In genomic region chr16:57540906-57541753, GRCh38 we compare ENCODE assay signal across 17 cellular contexts. TPM values are rescaled to one million over a fixed set of nuclear protein-coding genes. Genes with fewer than 3 reads are reported as not detected.
DNase-seq lines count a peak whose midpoint lies in the region; ATAC-seq, FAIRE-seq and TF ChIP-seq lines count a peak whose summit lies in the region.
"Had no signal": no experiment of that assay in that cellular context is flagged by ENCODE, and none has a peak within 500 bp of the region (broad histone marks: within the 10 kb centered on the region; RNA-seq: fewer than 3 reads in every experiment).

No MANE protein-coding gene starts in this region.

- H3K79me2 ChIP-seq in H1 (ENCODE audit: control insufficient read depth in 1 of 2, insufficient read depth in 2 of 2, low read length in 2 of 2): no peaks in the 10 kb centered on the region

- H2AK5ac ChIP-seq in H1 (ENCODE audit: low read depth, low read length): no peak overlapping the region

- H3K4me3 Mint-ChIP-seq in activated CD8-positive, alpha-beta T cell treated with anti-CD3 and anti-CD28 coated beads, Interleukin-2, amount 10 ng/mL, durations not matched to agents 7 days and 5 days: no peak overlapping the region
- H3K4me3 Mint-ChIP-seq in activated CD8-positive, alpha-beta T cell treated with anti-CD3 and anti-CD28 coated beads for 36 hours: no peak overlapping the region

- 0 out of 2 replicates have a peak overlapping the region, but pooled peaks have one; percentile 46 for H2BK15ac ChIP-seq in H1 (ENCODE audit: low read length)

- H2BK20ac ChIP-seq in H1 (ENCODE audit: low read length): no peak overlapping the region

- H2BK5ac ChIP-seq in H1 (ENCODE audit: low read depth, low read length): no peak overlapping the region

- H3K18ac ChIP-seq in H1 (ENCODE audit: extremely low read depth, low read length): no peak overlapping the region

- ATAC-seq in activated CD8-positive, alpha-beta T cell treated with anti-CD3 and anti-CD28 coated beads, Interleukin-2, amount 10 ng/mL, durations not matched to agents 7 days and 5 days: no peak
- ATAC-seq in activated CD8-positive, alpha-beta T cell treated with anti-CD3 and anti-CD28 coated beads for 36 hours: no peak
- ATAC-seq in sciatic nerve: no peak
- ATAC-seq in HG02610 (IDR thresholded peaks at IDR 0.05; ENCODE audit: unreplicated experiment): no peak
- no peak for ATAC-seq in GM21367 (IDR thresholded peaks at IDR 0.05; ENCODE audit: unreplicated experiment)

- H3K27ac ChIP-seq in H1 (ENCODE audit: low read depth, low read length): no peak overlapping the region
- H3K27ac ChIP-seq: dorsolateral prefrontal cortex had no signal

- H2BK12ac ChIP-seq in H1 (ENCODE audit: low read depth, low read length): no peak overlapping the region

- POLR2A ChIA-PET in activated CD8-positive, alpha-beta T cell treated with anti-CD3 and anti-CD28 coated beads, Interleukin-2, amount 10 ng/mL, durations not matched to agents 7 days and 5 days (lab: Charles Lee): interaction anchor here (1.8 kb wide), 1 partner anchor 10 kb away, joined by 12 read pairs; no protein-coding TSS in a partner anchor
- POLR2A ChIA-PET in activated CD8-positive, alpha-beta T cell treated with anti-CD3 and anti-CD28 coated beads for 36 hours (lab: Charles Lee): interaction anchor here (1.1 kb wide), 2 partner anchors 10 to 241 kb away, joined by 3 read pairs; no protein-coding TSS in a partner anchor
- POLR2A ChIA-PET in HEK293T (lab: Yijun Ruan, JAX) (interaction anchor here (1.0 kb wide), 1 partner anchor 35 kb away, joined by 4 read pairs; no protein-coding TSS in a partner anchor), H1 (lab: Charles Lee; ENCODE audit: partially characterized antibody) (interaction anchor here (0.9 to 1.2 kb wide), 3 partner anchors 12 to 66 kb away, joined by 3 to 4 read pairs (median 3); no protein-coding TSS in a partner anchor)

- H3K23me2 ChIP-seq in H1 (ENCODE audit: low read depth, low read length): peaks cover 4% of the 10 kb centered on the region; the same call in 1 of the 2 replicates

- H3K4me1 Mint-ChIP-seq in activated CD8-positive, alpha-beta T cell treated with anti-CD3 and anti-CD28 coated beads, Interleukin-2, amount 10 ng/mL, durations not matched to agents 7 days and 5 days (ENCODE audit: low read depth): peaks cover 78% of the 10 kb centered on the region
- peaks cover 70% of the 10 kb centered on the region for H3K4me1 Mint-ChIP-seq in activated CD8-positive, alpha-beta T cell treated with anti-CD3 and anti-CD28 coated beads for 36 hours (ENCODE audit: low read depth)

- CTCF ChIA-PET in activated CD8-positive, alpha-beta T cell treated with anti-CD3 and anti-CD28 coated beads, Interleukin-2, amount 10 ng/mL, durations not matched to agents 7 days and 5 days (lab: Charles Lee): interaction anchor here (1.6 to 4.7 kb wide), 5 partner anchors 21 to 78 kb away, joined by 7 to 31 read pairs (median 9); partner anchors contain the start of genes DOK4 and POLR2C
- CTCF ChIA-PET in activated CD8-positive, alpha-beta T cell treated with anti-CD3 and anti-CD28 coated beads for 36 hours (lab: Charles Lee): interaction anchor here (0.6 to 2.7 kb wide), 5 partner anchors 21 to 66 kb away, joined by 3 to 22 read pairs (median 6); no protein-coding TSS in a partner anchor
- CTCF ChIA-PET in HEK293T (lab: Yijun Ruan, JAX) (no interaction called here), H1 (lab: Charles Lee; ENCODE audit: partially characterized antibody) (interaction anchor here (0.8 to 2.5 kb wide), 4 partner anchors 10 to 109 kb away, joined by 3 to 13 read pairs (median 5); no protein-coding TSS in a partner anchor)

- no peak for TF ChIP-seq RAD21 in H1 (IDR thresholded peaks at IDR 0.05 in 1 of 2, conservative IDR thresholded peaks at IDR 0.05 in 1 of 2; ENCODE audit: low read depth in 2 of 2, low read length in 2 of 2)

- H3K79me1 ChIP-seq in H1 (ENCODE audit: low read depth, low read length): no peaks in the 10 kb centered on the region; the same call in none of the 2 replicates

- no peaks in the 10 kb centered on the region for H3K36me3 ChIP-seq in H1 (ENCODE audit: control insufficient read depth in 2 of 4, insufficient read depth in 4 of 4, low read length in 3 of 4)

- H3K27me3 Mint-ChIP-seq in activated CD8-positive, alpha-beta T cell treated with anti-CD3 and anti-CD28 coated beads, Interleukin-2, amount 10 ng/mL, durations not matched to agents 7 days and 5 days (ENCODE audit: low read depth): no peaks in the 10 kb centered on the region
- H3K27me3 Mint-ChIP-seq in activated CD8-positive, alpha-beta T cell treated with anti-CD3 and anti-CD28 coated beads for 36 hours: no peaks in the 10 kb centered on the region

- no peak overlapping the region for H3K56ac ChIP-seq in H1 (replicated peaks; ENCODE audit: insufficient read length, low read depth, low read length)

- DNase-seq in activated CD8-positive, alpha-beta T cell treated with anti-CD3 and anti-CD28 coated beads, Interleukin-2, amount 10 ng/mL, durations not matched to agents 7 days and 5 days: peak; percentile 19
- no peak for DNase-seq in activated CD8-positive, alpha-beta T cell treated with anti-CD3 and anti-CD28 coated beads for 36 hours
- peak; percentile 3 for DNase-seq in HEK293T (ENCODE audit: extremely low spot score)
- peak in 1 of 2 experiments; percentile 39 for DNase-seq in H1 (ENCODE audit: low read depth in 1 of 2, low spot score in 2 of 2)
- DNase-seq in sciatic nerve (ENCODE audit: low spot score): peak; percentile 55
- DNase-seq in NCI-H1417 (lab: John Stamatoyannopoulos, UW): no peak
- DNase-seq: amniotic stem cell, DND-41, foreskin melanocyte, KG1, kidney glomerular epithelial cell, NCI-H2081, small intestine had no signal

- no peak overlapping the region for H4K5ac ChIP-seq in H1 (ENCODE audit: insufficient read length, low read depth, low read length)

- H3K23ac ChIP-seq in H1 (ENCODE audit: insufficient read length): no peak overlapping the region

- WGBS in H1 (ENCODE audit: extremely low coverage in 1 of 2, insufficient coverage in 1 of 2, insufficient read length in 1 of 2, insufficient replicate concordance in 2 of 2, low coverage in 1 of 2, low lambda C conversion rate in 2 of 2, missing lambda C conversion rate in 1 of 2), 2 experiments: 91% methylated on average over 12 of the region's 12 CpGs; no CpG with 5 or more reads in 1 of the 2 experiments

- TF ChIP-seq CTCF in activated CD8-positive, alpha-beta T cell treated with anti-CD3 and anti-CD28 coated beads for 36 hours (IDR thresholded peaks at IDR 0.05): no peak
- TF ChIP-seq CTCF in H1 (IDR thresholded peaks at IDR 0.05; ENCODE audit: control extremely low read depth in 1 of 3, insufficient read depth in 1 of 3, low read depth in 1 of 3, low read length in 3 of 3): no peak

- no peak overlapping the region for H3K4me2 ChIP-seq in H1 (ENCODE audit: insufficient read depth in 1 of 2, low read depth in 2 of 2, low read length in 2 of 2)

- no peak overlapping the region for H3K4ac ChIP-seq in H1 (replicated peaks; ENCODE audit: insufficient read length, low read depth, low read length)

- H3K14ac ChIP-seq in H1 (ENCODE audit: insufficient read length): no peak overlapping the region

- no peak overlapping the region for H3K4me3 ChIP-seq in H1 (ENCODE audit: extremely low read depth in 1 of 4, insufficient read depth in 2 of 4, low read depth in 3 of 4, low read length in 4 of 4)
- H3K4me3 ChIP-seq: dorsolateral prefrontal cortex had no signal

- no peak for FAIRE-seq in H1 (lab: Jason Lieb, UNC)
- FAIRE-seq: small intestine had no signal

- H3K9me3 Mint-ChIP-seq in activated CD8-positive, alpha-beta T cell treated with anti-CD3 and anti-CD28 coated beads, Interleukin-2, amount 10 ng/mL, durations not matched to agents 7 days and 5 days (ENCODE audit: insufficient read depth): no peaks in the 10 kb centered on the region
- H3K9me3 Mint-ChIP-seq in activated CD8-positive, alpha-beta T cell treated with anti-CD3 and anti-CD28 coated beads for 36 hours: no peaks in the 10 kb centered on the region
- H3K9me3 Mint-ChIP-seq: neural crest cell had no signal

- H4K91ac ChIP-seq in H1 (replicated peaks; ENCODE audit: insufficient read length, low read length): no peak overlapping the region

- H4K20me1 ChIP-seq in H1 (replicated peaks in 1 of 2; ENCODE audit: control insufficient read depth in 1 of 2, insufficient read depth in 2 of 2, low read length in 2 of 2): peaks cover 0 to 5% of the 10 kb centered on the region in 2 experiments

- peaks cover 5 to 17% (median 6%) of the 10 kb centered on the region in 4 experiments for H3K4me1 ChIP-seq in H1 (replicated peaks in 1 of 4; ENCODE audit: control insufficient read depth in 3 of 4, insufficient read depth in 4 of 4, low read length in 3 of 4)

- peaks cover 0 to 5% (median 2%) of the 10 kb centered on the region in 4 experiments; a peak in 3 of 7 replicates for H3K27me3 ChIP-seq in H1 (replicated peaks in 1 of 4; ENCODE audit: control insufficient read depth in 3 of 4, extremely low read depth in 1 of 4, insufficient read depth in 3 of 4, low read length in 3 of 4)
- H3K27me3 ChIP-seq: dorsolateral prefrontal cortex had no signal

- H2AFZ ChIP-seq in H1 (ENCODE audit: low read length): no peak overlapping the region

- peaks cover 7% of the 10 kb centered on the region for H3K36me3 Mint-ChIP-seq in activated CD8-positive, alpha-beta T cell treated with anti-CD3 and anti-CD28 coated beads, Interleukin-2, amount 10 ng/mL, durations not matched to agents 7 days and 5 days (ENCODE audit: low read depth)
- H3K36me3 Mint-ChIP-seq in activated CD8-positive, alpha-beta T cell treated with anti-CD3 and anti-CD28 coated beads for 36 hours (ENCODE audit: low read depth): no peaks in the 10 kb centered on the region

- H2BK120ac ChIP-seq in H1 (replicated peaks; ENCODE audit: low read depth, low read length): no peak overlapping the region

- no peak for TF ChIP-seq EP300 in H1 (IDR thresholded peaks at IDR 0.05; ENCODE audit: borderline replicate concordance in 1 of 2, low read depth in 2 of 2, low read length in 2 of 2)

- no peaks in the 10 kb centered on the region for H3K9me3 ChIP-seq in H1 (ENCODE audit: insufficient read depth in 2 of 2, low read depth in 1 of 2, low read length in 1 of 2)

- H3K27ac Mint-ChIP-seq in activated CD8-positive, alpha-beta T cell treated with anti-CD3 and anti-CD28 coated beads, Interleukin-2, amount 10 ng/mL, durations not matched to agents 7 days and 5 days: peak overlapping the region; percentile 84
- no peak overlapping the region for H3K27ac Mint-ChIP-seq in activated CD8-positive, alpha-beta T cell treated with anti-CD3 and anti-CD28 coated beads for 36 hours

- H4K8ac ChIP-seq in H1 (ENCODE audit: extremely low read depth, insufficient read depth, low read length): peak overlapping the region; percentile 28

- no peak for TF ChIP-seq POLR2A in H1 (IDR thresholded peaks at IDR 0.05; ENCODE audit: control extremely low read depth in 1 of 2, low read depth in 2 of 2, low read length in 2 of 2)

- H3K9ac ChIP-seq in H1 (replicated peaks in 1 of 4; ENCODE audit: extremely low read depth in 1 of 4, low read depth in 3 of 4, low read length in 3 of 4): no peak overlapping the region

- intact Hi-C loops in activated CD8-positive, alpha-beta T cell treated with anti-CD3 and anti-CD28 coated beads for 36 hours (cut with micrococcal nuclease): loop anchor here (5.0 kb wide), 1 partner anchor 51 kb away; no protein-coding TSS in a partner anchor
- intact Hi-C loops in sciatic nerve (cut with DNase I): no loop called here

RNA-seq across cellular contexts. Expression of gene ADGRG5, which starts 1.3 kb away (rescaled TPM):
- 10 to 100 TPM; 16.0 to 18.1 TPM for total RNA-seq in activated CD8-positive, alpha-beta T cell treated with anti-CD3 and anti-CD28 coated beads, Interleukin-2, amount 10 ng/mL, durations not matched to agents 7 days and 5 days
- 1 to 10 TPM; 4.8 to 5.5 TPM for total RNA-seq in activated CD8-positive, alpha-beta T cell treated with anti-CD3 and anti-CD28 coated beads for 36 hours
- total RNA-seq in H1 (2021; fragmentation: NEBNext Ultra II Directional; extraction: Animal tissue kit (Norgen Biotek cat#: 25700)): 8.6 and 10.5 TPM in 2 replicates
- 14.8 and 16.5 TPM in 2 replicates for polyA plus RNA-seq in H1 (2011; rRNA removed)
- 6.7 TPM for polyA plus RNA-seq in H1 (2011; cell fraction: cytosol; rRNA removed)
- polyA plus RNA-seq in H1 (2011; cell fraction: nucleus; rRNA removed): 17.8 TPM
- polyA plus RNA-seq in H1 (2012, experiment 1 of 2): 7.0 to 10.8 TPM (median 8.9 TPM) in 4 replicates
- 10.2 TPM for polyA plus RNA-seq in H1 (2012, experiment 2 of 2)
- 5.0 TPM for polyA plus RNA-seq in H1 (2013, experiment 1 of 2)
- polyA plus RNA-seq in H1 (2013, experiment 2 of 2): 5.4 TPM
- 9.6 and 11.4 TPM in 2 replicates for polyA minus RNA-seq in H1 (2011; rRNA and poly(A)+ RNA removed)
- polyA minus RNA-seq in H1 (2011; cell fraction: cytosol; rRNA and poly(A)+ RNA removed): 5.7 TPM
- 5.4 TPM for polyA minus RNA-seq in H1 (2011; cell fraction: nucleus; rRNA and poly(A)+ RNA removed)
- 1.2 TPM for total RNA-seq in sciatic nerve

RNA-seq across cellular contexts. Expression of gene CCDC102A, which starts 4.8 kb away (rescaled TPM):
- total RNA-seq in activated CD8-positive, alpha-beta T cell treated with anti-CD3 and anti-CD28 coated beads, Interleukin-2, amount 10 ng/mL, durations not matched to agents 7 days and 5 days: 10 to 100 TPM; 16.3 to 18.2 TPM
- 1 to 10 TPM; 7.1 to 7.9 TPM for total RNA-seq in activated CD8-positive, alpha-beta T cell treated with anti-CD3 and anti-CD28 coated beads for 36 hours
- total RNA-seq in H1 (2021; fragmentation: NEBNext Ultra II Directional; extraction: Animal tissue kit (Norgen Biotek cat#: 25700)): 3.5 and 4.0 TPM in 2 replicates
- polyA plus RNA-seq in H1 (2011; rRNA removed): 7.5 and 10.5 TPM in 2 replicates
- polyA plus RNA-seq in H1 (2011; cell fraction: cytosol; rRNA removed): 7.6 TPM
- 9.3 TPM for polyA plus RNA-seq in H1 (2011; cell fraction: nucleus; rRNA removed)
- 2.3 to 5.0 TPM (median 4.0 TPM) in 4 replicates for polyA plus RNA-seq in H1 (2012, experiment 1 of 2)
- polyA plus RNA-seq in H1 (2012, experiment 2 of 2): 4.5 TPM
- polyA plus RNA-seq in H1 (2013, experiment 1 of 2): 1.3 TPM
- 1.3 TPM for polyA plus RNA-seq in H1 (2013, experiment 2 of 2)
- 1.7 and 1.9 TPM in 2 replicates for polyA minus RNA-seq in H1 (2011; rRNA and poly(A)+ RNA removed)
- 2.7 TPM for polyA minus RNA-seq in H1 (2011; cell fraction: cytosol; rRNA and poly(A)+ RNA removed)
- polyA minus RNA-seq in H1 (2011; cell fraction: nucleus; rRNA and poly(A)+ RNA removed): 2.6 TPM
- 14.3 TPM for total RNA-seq in sciatic nerve

RNA-seq across cellular contexts. Expression of gene DOK4, which starts 54.8 kb away (rescaled TPM):
- 1 to 10 TPM; 4.8 to 6.4 TPM for total RNA-seq in activated CD8-positive, alpha-beta T cell treated with anti-CD3 and anti-CD28 coated beads, Interleukin-2, amount 10 ng/mL, durations not matched to agents 7 days and 5 days
- 1 to 10 TPM; 4.6 to 5.1 TPM for total RNA-seq in activated CD8-positive, alpha-beta T cell treated with anti-CD3 and anti-CD28 coated beads for 36 hours
- 28.9 and 29.9 TPM in 2 replicates for total RNA-seq in H1 (2021; fragmentation: NEBNext Ultra II Directional; extraction: Animal tissue kit (Norgen Biotek cat#: 25700))
- polyA plus RNA-seq in H1 (2011; rRNA removed): 24.0 and 29.5 TPM in 2 replicates
- 30.4 TPM for polyA plus RNA-seq in H1 (2011; cell fraction: cytosol; rRNA removed)
- polyA plus RNA-seq in H1 (2011; cell fraction: nucleus; rRNA removed): 46.7 TPM
- polyA plus RNA-seq in H1 (2012, experiment 1 of 2): 20.5 to 27.4 TPM (median 25.8 TPM) in 4 replicates
- polyA plus RNA-seq in H1 (2012, experiment 2 of 2): 20.5 TPM
- polyA plus RNA-seq in H1 (2013, experiment 1 of 2): 13.6 TPM
- 13.6 TPM for polyA plus RNA-seq in H1 (2013, experiment 2 of 2)
- 24.3 and 27.0 TPM in 2 replicates for polyA minus RNA-seq in H1 (2011; rRNA and poly(A)+ RNA removed)
- polyA minus RNA-seq in H1 (2011; cell fraction: cytosol; rRNA and poly(A)+ RNA removed): 14.3 TPM
- polyA minus RNA-seq in H1 (2011; cell fraction: nucleus; rRNA and poly(A)+ RNA removed): 11.3 TPM
- total RNA-seq in sciatic nerve: 22.6 TPM

Comparison
In these comparisons a context has a peak if more than half of its experiments do, and no peak if none do; other contexts are left out.
1. DNase-seq: peak in activated CD8-positive, alpha-beta T cell treated with anti-CD3 and anti-CD28 coated beads, Interleukin-2, amount 10 ng/mL, durations not matched to agents 7 days and 5 days (single experiment), HEK293T (single experiment) and sciatic nerve (single experiment); none in activated CD8-positive, alpha-beta T cell treated with anti-CD3 and anti-CD28 coated beads for 36 hours (single experiment) and NCI-H1417 (0 of 3).